6 cellular contexts compared by ENCODE assay signal in genomic region chr21:43458995-43459394, GRCh38. TPM values are rescaled to one million over a fixed set of nuclear protein-coding genes. Genes with fewer than 3 reads are reported as not detected.
DNase-seq lines count a peak whose midpoint lies in the region; ATAC-seq, FAIRE-seq and TF ChIP-seq lines count a peak whose summit lies in the region.
"Not testable (repeated sequence)": the region's sequence is repeated elsewhere in the genome, so short reads cannot be mapped to it uniquely, and the experiment has no call there.

No MANE protein-coding gene starts in this region.

- dilution Hi-C loops in keratinocyte (cut with MboI; ENCODE audit: extremely low pct_ligation_motif_present, low sequenced_read_pairs), result not testable (repeated sequence)

- not testable (repeated sequence) for H2AFZ ChIP-seq in keratinocyte (ENCODE audit: control insufficient read depth, low read length)

- not testable (repeated sequence) for H3K9ac ChIP-seq in keratinocyte (ENCODE audit: control insufficient read depth, extremely low read depth, insufficient read depth, low read length)

- not testable (repeated sequence) for H3K36me3 ChIP-seq in RWPE2 (ENCODE audit: low read depth); keratinocyte (ENCODE audit: control insufficient read depth in 2 of 2, extremely low read depth in 1 of 2, insufficient read depth in 2 of 2, low read length in 2 of 2); mucosa of descending colon (ENCODE audit: low read depth)

- intact Hi-C loops in lower leg skin (cut with DNase I; ENCODE audit: low total_unique reads); mucosa of descending colon (cut with DNase I, micrococcal nuclease): not testable (repeated sequence)

- not testable (repeated sequence) for DNase-seq in RWPE2 (ENCODE audit: low spot score); keratinocyte (ENCODE audit: low read depth, low spot score)
- DNase-seq in activated effector memory CD4-positive, alpha-beta T cell treated with anti-CD3 and anti-CD28 coated beads, Interleukin-2, amount 50 U/mL, for 16 hours, result peak; percentile 4
- DNase-seq in lower leg skin (ENCODE audit: low spot score in 2 of 2) (peak; percentile 11 to 29), mucosa of descending colon (peak in 2 of 3 donors; percentile 1 to 25)

- H3K4me3 ChIP-seq in RWPE2 (ENCODE audit: severe bottlenecking); keratinocyte (ENCODE audit: control insufficient read depth in 2 of 3, extremely low read depth in 1 of 3, insufficient read depth in 2 of 3, low read depth in 1 of 3, low read length in 3 of 3); lower leg skin (ENCODE audit: low read depth, poor library complexity, severe bottlenecking); mucosa of descending colon: not testable (repeated sequence)

- H3K4me2 ChIP-seq in keratinocyte (ENCODE audit: control insufficient read depth, extremely low read depth, insufficient read depth, low read depth, low read length), result not testable (repeated sequence)

- FAIRE-seq in keratinocyte (lab: Jason Lieb, UNC), result peak; percentile 46

- WGBS in lower leg skin, 2 donors, result 67% methylated on average over 7 of the region's 12 CpGs; no CpG with 5 or more reads in 1 of the 2 donors

- H3K9me1 ChIP-seq in keratinocyte (ENCODE audit: control insufficient read depth, extremely low read depth, insufficient read depth, low read length), result not testable (repeated sequence)

- H3K9me3 ChIP-seq in RWPE2 (ENCODE audit: severe bottlenecking); keratinocyte (ENCODE audit: control insufficient read depth, low read depth, low read length); mucosa of descending colon: not testable (repeated sequence)

- not testable (repeated sequence) for H3K79me2 ChIP-seq in keratinocyte (ENCODE audit: control insufficient read depth, insufficient read depth, low read length)

- H3K27ac ChIP-seq in RWPE2 (ENCODE audit: poor library complexity, severe bottlenecking); keratinocyte (ENCODE audit: control insufficient read depth, insufficient read depth, low read length): not testable (repeated sequence)

- TF ChIP-seq CTCF in RWPE2 (IDR thresholded peaks at IDR 0.05; ENCODE audit: poor library complexity, severe bottlenecking); keratinocyte (optimal IDR thresholded peaks at IDR 0.05 in 1 of 3, IDR thresholded peaks at IDR 0.05 in 1 of 3, conservative IDR thresholded peaks at IDR 0.05 in 1 of 3; ENCODE audit: extremely low read depth in 1 of 3, insufficient read depth in 2 of 3, low read length in 3 of 3); lower leg skin (IDR thresholded peaks at IDR 0.05); mucosa of descending colon (IDR thresholded peaks at IDR 0.05): not testable (repeated sequence)

- TF ChIP-seq POLR2A in lower leg skin (IDR thresholded peaks at IDR 0.05), result not testable (repeated sequence)

- ATAC-seq in RWPE2 (ENCODE audit: low read depth), result 0 out of 3 replicates have a peak, but pooled peaks have one; percentile 19
- ATAC-seq in esophagus mucosa, result peak; percentile 72
- ATAC-seq in mucosa of descending colon, result peak; percentile 48

- not testable (repeated sequence) for H4K20me1 ChIP-seq in keratinocyte (ENCODE audit: control insufficient read depth, extremely low read depth, insufficient read depth, low read length)

- H3K27me3 ChIP-seq in RWPE2 (ENCODE audit: insufficient read depth, poor library complexity, severe bottlenecking); keratinocyte (ENCODE audit: control insufficient read depth, extremely low read depth, insufficient read depth, low read length): not testable (repeated sequence)

- not testable (repeated sequence) for H3K4me1 ChIP-seq in RWPE2 (ENCODE audit: insufficient read depth, poor library complexity, severe bottlenecking); keratinocyte (ENCODE audit: control insufficient read depth, extremely low read depth, insufficient read depth, low read length); mucosa of descending colon (ENCODE audit: low read depth)

RNA-seq across cellular contexts. Expression of gene SIK1, which starts 32.1 kb away (rescaled TPM):
- total RNA-seq in esophagus mucosa (16.5 TPM), lower leg skin (100 to 1,000 TPM in 2 of 4 donors, 10 to 100 TPM in 2; 22.1 to 190 (median 83.6) TPM), mucosa of descending colon (10 to 100 TPM in 1 of 3 donors, 1 to 10 TPM in 2; 5.5 to 40.5 (median 7.9) TPM)
- 24.6 to 49.6 TPM (median 25.5 TPM) in 3 replicates for polyA plus RNA-seq in keratinocyte
- 94.3 TPM for polyA plus RNA-seq in keratinocyte (2011; ENCODE audit: low read depth)
- polyA plus RNA-seq in keratinocyte (2011; cell fraction: cytosol; rRNA removed), result 13.1 and 26.6 TPM in 2 replicates
- polyA plus RNA-seq in keratinocyte (2011; cell fraction: nucleus; rRNA removed), result 122 and 124 TPM in 2 replicates
- polyA plus RNA-seq in keratinocyte (2012; ENCODE audit: low replicate concordance), result 15.0 and 20.4 TPM in 2 replicates
- polyA minus RNA-seq in keratinocyte, result 19.9 to 37.9 TPM (median 25.2 TPM) in 3 replicates
- 59.5 TPM for polyA minus RNA-seq in keratinocyte (2011; cell fraction: cytosol; rRNA and poly(A)+ RNA removed)
- polyA minus RNA-seq in keratinocyte (2011; cell fraction: nucleus; rRNA and poly(A)+ RNA removed), result 43.2 and 64.8 TPM in 2 replicates

Comparison
In these comparisons a context has a peak if more than half of its experiments do, and no peak if none do; other contexts are left out.
1. ATAC-seq: peak in every context shown above with its lines; median percentile 72 in esophagus mucosa; 48 in mucosa of descending colon; 19 in RWPE2.